Comparison of ENCODE assay signal across 8 cellular contexts in genomic region chr3:124565013-124565412, GRCh38.
A peak's percentile ranks its signal among the peaks of the same experiment; 100 is the strongest.
DNase-seq lines count a peak whose midpoint lies in the region; ATAC-seq and TF ChIP-seq lines count a peak whose summit lies in the region.

No MANE protein-coding gene starts in this region.

- no peaks in the 10 kb centered on the region for H3K4me1 ChIP-seq in right cardiac atrium (ENCODE audit: control insufficient read depth, insufficient read depth, low read length)

- H3K9me3 ChIP-seq in right cardiac atrium (ENCODE audit: control insufficient read depth, low read length), result no peaks in the 10 kb centered on the region

- H3K27ac ChIP-seq in right cardiac atrium (ENCODE audit: low read length), result no peak overlapping the region

- H3K4me3 ChIP-seq in right cardiac atrium (ENCODE audit: low read length) (no peak overlapping the region), retinal pigment epithelial cell (ENCODE audit: low read length) (no peak overlapping the region)

- peak; percentile 59 to 70 for ATAC-seq in right cardiac atrium
- no peak for ATAC-seq in HG03432 (IDR thresholded peaks at IDR 0.05; ENCODE audit: unreplicated experiment)

- peak; percentile 86 for DNase-seq in GM03348 (ENCODE audit: low spot score)
- DNase-seq in NAMALWA (ENCODE audit: low spot score), result peak; percentile 64
- DNase-seq in SKM-1 treated with dmso at 0.1 percent for 144 hours (lab: John Stamatoyannopoulos, UW; ENCODE audit: unreplicated experiment), result peak; percentile 34
- DNase-seq in anterior cingulate cortex (lab: John Stamatoyannopoulos, UW), result peak in 53 of 58 donors; percentile 14 to 84 (median 54)
- peak; percentile 62 to 78 (median 67) for DNase-seq in right cardiac atrium
- no peak for DNase-seq in retinal pigment epithelial cell (ENCODE audit: low read depth)
- DNase-seq in GF-D8 (lab: John Stamatoyannopoulos, UW), result no peak

- no peaks in the 10 kb centered on the region for H3K27me3 ChIP-seq in right cardiac atrium (ENCODE audit: control insufficient read depth, insufficient read depth)

- intact Hi-C loops in right cardiac atrium (cut with DNase I), result loop anchor here (1.0 to 5.0 kb wide), 4 partner anchors 122 to 124 kb away; no protein-coding TSS in a partner anchor

- peak; percentile 90 for TF ChIP-seq CTCF in retinal pigment epithelial cell (conservative IDR thresholded peaks at IDR 0.05; ENCODE audit: low read depth, low read length)

- WGBS in right cardiac atrium, result 21% methylated on average over 5 of the region's 5 CpGs

Comparison
In these comparisons a context has a peak if more than half of its experiments do, and no peak if none do; other contexts are left out.
1. DNase-seq: peak in GM03348 (single experiment), NAMALWA (single experiment), SKM-1 treated with dmso at 0.1 percent for 144 hours (single experiment), anterior cingulate cortex (53 of 58) and right cardiac atrium (3 of 3); none in retinal pigment epithelial cell (single experiment) and GF-D8 (single experiment).